ENCODE assay signal across 19 cellular contexts in the genomic region with DNA sequence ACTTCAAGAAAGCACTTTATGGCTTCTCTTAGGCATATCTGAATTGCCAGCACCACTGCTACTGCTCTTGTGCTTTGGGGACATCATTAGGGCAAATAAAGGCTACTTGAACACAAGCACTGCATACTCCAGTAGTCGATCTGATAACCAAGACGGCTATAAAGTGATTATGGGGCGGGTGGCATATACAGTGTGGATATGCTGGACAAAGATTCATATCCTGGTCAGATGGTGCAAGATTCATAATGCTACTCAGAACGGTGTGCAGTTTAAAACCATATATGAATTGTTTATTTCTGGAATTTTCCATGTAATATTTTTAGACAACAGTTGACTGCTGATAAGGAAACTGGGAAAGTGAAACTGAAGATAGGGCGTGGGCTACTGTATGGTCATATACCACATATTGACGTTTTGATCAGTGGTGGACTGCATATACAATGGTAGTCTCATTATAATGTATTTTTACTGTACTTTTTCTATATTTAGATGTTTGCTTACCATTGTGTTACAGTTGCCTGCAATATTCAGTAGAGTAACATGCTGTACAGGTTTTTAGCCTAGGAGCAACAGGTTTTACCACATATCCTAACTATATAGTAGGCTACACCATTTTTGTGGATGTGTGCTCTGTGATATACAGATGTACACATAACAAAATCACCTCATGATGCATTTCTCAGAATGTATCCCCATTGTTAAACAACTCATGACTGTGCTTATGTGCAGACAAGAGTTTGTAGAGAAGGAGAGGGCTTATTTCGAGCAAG. TPM values are rescaled to one million over a fixed set of nuclear protein-coding genes. Genes with fewer than 3 reads are reported as not detected.
DNase-seq lines count a peak whose midpoint lies in the region; TF ChIP-seq lines count a peak whose summit lies in the region.
"Had no signal": no experiment of that assay in that cellular context is flagged by ENCODE, and none has a peak within 500 bp of the region (broad histone marks: within the 10 kb centered on the region; RNA-seq: fewer than 3 reads in every experiment).

No MANE protein-coding gene starts in this region.

- H3K27ac Mint-ChIP-seq in Calu3 (ENCODE audit: unreplicated experiment) = peak overlapping the region; percentile 65
- no peak overlapping the region for H3K27ac Mint-ChIP-seq in activated CD4-positive, alpha-beta T cell treated with anti-CD3 and anti-CD28 coated beads, Interleukin-2, amount 10 ng/mL, durations not matched to agents 24 days and 14 days
- H3K27ac Mint-ChIP-seq: activated CD4-positive, alpha-beta T cell treated with anti-CD3 and anti-CD28 coated beads, Interleukin-2, amount 10 ng/mL, durations not matched to agents 7 days and 5 days; activated naive CD8-positive, alpha-beta T cell treated with anti-CD3 and anti-CD28 coated beads, Interleukin-2, amount 10 ng/mL, durations not matched to agents 7 days and 5 days had no signal

- H3K27me3 Mint-ChIP-seq in Calu3 (ENCODE audit: unreplicated experiment) = no peaks in the 10 kb centered on the region
- no peaks in the 10 kb centered on the region for H3K27me3 Mint-ChIP-seq in activated CD4-positive, alpha-beta T cell treated with anti-CD3 and anti-CD28 coated beads, Interleukin-2, amount 10 ng/mL, durations not matched to agents 24 days and 14 days
- H3K27me3 Mint-ChIP-seq: activated CD4-positive, alpha-beta T cell treated with anti-CD3 and anti-CD28 coated beads, Interleukin-2, amount 10 ng/mL, durations not matched to agents 7 days and 5 days; activated naive CD8-positive, alpha-beta T cell treated with anti-CD3 and anti-CD28 coated beads, Interleukin-2, amount 10 ng/mL, durations not matched to agents 7 days and 5 days; naive thymus-derived CD8-positive, alpha-beta T cell had no signal

- peaks cover 45% of the 10 kb centered on the region for H3K4me1 Mint-ChIP-seq in Calu3 (ENCODE audit: low read depth, unreplicated experiment)
- H3K4me1 Mint-ChIP-seq in activated CD4-positive, alpha-beta T cell treated with anti-CD3 and anti-CD28 coated beads, Interleukin-2, amount 10 ng/mL, durations not matched to agents 24 days and 14 days = peaks cover 24% of the 10 kb centered on the region

- H3K36me3 Mint-ChIP-seq in Calu3 (ENCODE audit: insufficient read depth, unreplicated experiment) = peaks cover 56% of the 10 kb centered on the region
- H3K36me3 Mint-ChIP-seq in activated CD4-positive, alpha-beta T cell treated with anti-CD3 and anti-CD28 coated beads, Interleukin-2, amount 10 ng/mL, durations not matched to agents 24 days and 14 days (ENCODE audit: low read depth) = peaks cover 50% of the 10 kb centered on the region
- H3K36me3 Mint-ChIP-seq: naive thymus-derived CD8-positive, alpha-beta T cell had no signal

- BruUV-seq in Calu3 (replicated peaks; lab: Mats Ljungman, UMichigan) = no TSS peak

- no peaks in the 10 kb centered on the region for H3K9me3 Mint-ChIP-seq in Calu3 (ENCODE audit: low read depth, unreplicated experiment)
- H3K9me3 Mint-ChIP-seq in activated CD4-positive, alpha-beta T cell treated with anti-CD3 and anti-CD28 coated beads, Interleukin-2, amount 10 ng/mL, durations not matched to agents 24 days and 14 days = peaks cover 3% of the 10 kb centered on the region
- H3K9me3 Mint-ChIP-seq: activated CD4-positive, alpha-beta T cell treated with anti-CD3 and anti-CD28 coated beads, Interleukin-2, amount 10 ng/mL, durations not matched to agents 7 days and 5 days; activated naive CD8-positive, alpha-beta T cell treated with anti-CD3 and anti-CD28 coated beads, Interleukin-2, amount 10 ng/mL, durations not matched to agents 7 days and 5 days; naive thymus-derived CD8-positive, alpha-beta T cell had no signal

- DNase-seq in Calu3 (no peak), OCI-M1 (lab: John Stamatoyannopoulos, UW) (peak; percentile 60), lung microvascular endothelial cell (ENCODE audit: low read depth in 2 of 2) (peak; percentile 17 to 31), GM03348 (ENCODE audit: low spot score) (no peak), cerebellum (ENCODE audit: low spot score) (no peak), DMS79 (lab: John Stamatoyannopoulos, UW) (no peak)
- DNase-seq in activated CD4-positive, alpha-beta T cell treated with anti-CD3 and anti-CD28 coated beads, Interleukin-2, amount 10 ng/mL, durations not matched to agents 24 days and 14 days = no peak
- DNase-seq: activated CD4-positive, alpha-beta T cell treated with anti-CD3 and anti-CD28 coated beads, Interleukin-2, amount 10 ng/mL, durations not matched to agents 7 days and 5 days; activated naive CD8-positive, alpha-beta T cell treated with anti-CD3 and anti-CD28 coated beads, Interleukin-2, amount 10 ng/mL, durations not matched to agents 7 days and 5 days; activated T-cell treated with anti-CD3 and anti-CD28 coated beads, Interleukin-2, amount 50 U/mL, for 1 hour; brain microvascular endothelial cell; effector memory CD4-positive, alpha-beta T cell; MV-4-11; naive thymus-derived CD8-positive, alpha-beta T cell; NCI-H2029 treated with DMSO at 0.1 percent for 48 hours; psoas muscle; SHP77 treated with DMSO at 0.1 percent for 48 hours; thyroid gland had no signal

- intact Hi-C loops in Calu3 (cut with micrococcal nuclease; ENCODE audit: unreplicated experiment) = no loop called here
- intact Hi-C loops in activated CD4-positive, alpha-beta T cell treated with anti-CD3 and anti-CD28 coated beads, Interleukin-2, amount 10 ng/mL, durations not matched to agents 24 days and 14 days (cut with micrococcal nuclease) = no loop called here

- CTCF ChIA-PET in Calu3 (lab: Charles Lee) = no interaction called here

- no peak for TF ChIP-seq CTCF in Calu3 (IDR thresholded peaks at IDR 0.05; ENCODE audit: unreplicated experiment)

- peak overlapping the region; percentile 18 for H3K4me3 Mint-ChIP-seq in Calu3 (ENCODE audit: low read depth, unreplicated experiment)
- no peak overlapping the region for H3K4me3 Mint-ChIP-seq in activated CD4-positive, alpha-beta T cell treated with anti-CD3 and anti-CD28 coated beads, Interleukin-2, amount 10 ng/mL, durations not matched to agents 24 days and 14 days
- H3K4me3 Mint-ChIP-seq: activated CD4-positive, alpha-beta T cell treated with anti-CD3 and anti-CD28 coated beads, Interleukin-2, amount 10 ng/mL, durations not matched to agents 7 days and 5 days; activated naive CD8-positive, alpha-beta T cell treated with anti-CD3 and anti-CD28 coated beads, Interleukin-2, amount 10 ng/mL, durations not matched to agents 7 days and 5 days had no signal

- peak overlapping the region; percentile 26 for H3K27ac ChIP-seq in cingulate gyrus (ENCODE audit: low read depth, low read length)
- H3K27ac ChIP-seq: brain microvascular endothelial cell, psoas muscle, thyroid gland had no signal

RNA-seq across cellular contexts. Expression of a gene that starts 15.2 kb away (rescaled TPM):
- total RNA-seq in Calu3 (2022) = 207 and 274 TPM in 2 replicates
- 6.3 and 22.2 TPM in 2 replicates for total RNA-seq in lung microvascular endothelial cell
- 9.8 TPM for total RNA-seq in cerebellum
- 35.6 and 35.9 TPM in 2 replicates for total RNA-seq in activated CD4-positive, alpha-beta T cell treated with anti-CD3 and anti-CD28 coated beads, Interleukin-2, amount 10 ng/mL, durations not matched to agents 24 days and 14 days

Comparison
In these comparisons a context has a peak if more than half of its experiments do, and no peak if none do; other contexts are left out.
1. DNase-seq: peak in OCI-M1 (single experiment) and lung microvascular endothelial cell (2 of 2); none in Calu3 (single experiment), GM03348 (single experiment), cerebellum (single experiment), DMS79 (single experiment) and activated CD4-positive, alpha-beta T cell treated with anti-CD3 and anti-CD28 coated beads, Interleukin-2, amount 10 ng/mL, durations not matched to agents 24 days and 14 days (single experiment).